In genomic region chr3:33957176-33957575, GRCh38 we compare ENCODE assay signal across 27 cellular contexts.
"Had no signal": no experiment of that assay in that cellular context is flagged by ENCODE, and none has a peak within 500 bp of the region (broad histone marks: within the 10 kb centered on the region; RNA-seq: fewer than 3 reads in every experiment).

No MANE protein-coding gene starts in this region.

- H3K9ac ChIP-seq: KMS-11 had no signal

- H3K9me3 Mint-ChIP-seq: activated CD4-positive, alpha-beta T cell treated with anti-CD3 and anti-CD28 coated beads, Interleukin-2, amount 10 ng/mL, durations not matched to agents 24 days and 14 days; activated naive CD4-positive, alpha-beta T cell treated with anti-CD3 and anti-CD28 coated beads, Interleukin-2, amount 50 U/mL, for 72 hours; activated naive CD8-positive, alpha-beta T cell treated with anti-CD3 and anti-CD28 coated beads, Interleukin-2, amount 50 U/mL, for 24 hours; activated T-cell treated with anti-CD3 and anti-CD28 coated beads, Interleukin-2, amount 50 U/mL, for 24 hours; activated T-helper 1 cell treated with anti-CD3 and anti-CD28 coated beads, Interleukin-12 subunit alpha, Interleukin-12 subunit beta, Interleukin-2, Interleukin-4 antibody, amounts not matched to agents 30 ng/mL and 10 ng/mL and 1 ng/mL, durations not matched to agents 14 hours and 24 hours and 36 hours; central memory CD8-positive, alpha-beta T cell; T-helper 1 cell treated with Interleukin-12 subunit alpha and Interleukin-12 subunit beta and Interleukin-4 antibody, amounts not matched to agents 30 μg/mL and 1 μg/mL, for 36 hours; WTC11 had no signal

- H3K36me3 ChIP-seq: ascending aorta had no signal

- H3K27ac Mint-ChIP-seq: activated CD4-positive, alpha-beta T cell treated with anti-CD3 and anti-CD28 coated beads, Interleukin-2, amount 10 ng/mL, durations not matched to agents 24 days and 14 days; activated CD8-positive, alpha-beta memory T cell treated with anti-CD3 and anti-CD28 coated beads, Interleukin-2, amount 10 ng/mL, durations not matched to agents 7 days and 5 days; activated naive CD4-positive, alpha-beta T cell treated with anti-CD3 and anti-CD28 coated beads, Interleukin-2, amount 50 U/mL, for 72 hours; activated naive CD8-positive, alpha-beta T cell treated with anti-CD3 and anti-CD28 coated beads, Interleukin-2, amount 50 U/mL, for 24 hours; activated T-cell treated with anti-CD3 and anti-CD28 coated beads, Interleukin-2, amount 50 U/mL, for 24 hours; activated T-helper 1 cell treated with anti-CD3 and anti-CD28 coated beads, Interleukin-12 subunit alpha, Interleukin-12 subunit beta, Interleukin-2, Interleukin-4 antibody, amounts not matched to agents 30 ng/mL and 10 ng/mL and 1 ng/mL, durations not matched to agents 14 hours and 24 hours and 36 hours; T-helper 1 cell treated with Interleukin-12 subunit alpha and Interleukin-12 subunit beta and Interleukin-4 antibody, amounts not matched to agents 30 μg/mL and 1 μg/mL, for 36 hours; WTC11 had no signal

- H3K27ac ChIP-seq: ascending aorta, KMS-11 had no signal

- H3K4me3 ChIP-seq: ascending aorta had no signal

- DNase-seq: activated CD4-positive, alpha-beta T cell treated with anti-CD3 and anti-CD28 coated beads, Interleukin-2, amount 10 ng/mL, durations not matched to agents 24 days and 14 days; activated CD4-positive, alpha-beta T cell treated with anti-CD3 and anti-CD28 coated beads, Interleukin-2, amount 50 U/mL, for 48 hours; activated CD4-positive, CD25-positive, alpha-beta regulatory T cell treated with anti-CD3 and anti-CD28 coated beads, Interleukin-2, amount 50 U/mL, for 72 hours; activated CD8-positive, alpha-beta memory T cell treated with anti-CD3 and anti-CD28 coated beads, Interleukin-2, amount 10 ng/mL, durations not matched to agents 7 days and 5 days; activated effector memory CD4-positive, alpha-beta T cell treated with anti-CD3 and anti-CD28 coated beads, Interleukin-2, amount 50 U/mL, for 16 hours; activated naive CD4-positive, alpha-beta T cell treated with Interleukin-2 at 50 U/mL for 16 hours; activated naive CD8-positive, alpha-beta T cell treated with anti-CD3 and anti-CD28 coated beads, Interleukin-2, amount 50 U/mL, for 24 hours; activated T-cell treated with anti-CD3 and anti-CD28 coated beads, Interleukin-2, amount 50 U/mL, for 24 hours; amniotic stem cell; MV-4-11; NCI-H1092 treated with DMSO at 0.1 percent for 48 hours; NCI-H1436; NCI-H1694 treated with DMSO at 0.1 percent for 48 hours; NCI-H2081; NCI-H2227 treated with DMSO at 0.1 percent for 48 hours; NCI-H446 treated with DMSO at 0.1 percent for 48 hours; NCI-H526 treated with DMSO at 0.1 percent for 48 hours; PC-3; SHP77 treated with DMSO at 0.1 percent for 48 hours had no signal

- H3K4me3 Mint-ChIP-seq: activated CD4-positive, alpha-beta T cell treated with anti-CD3 and anti-CD28 coated beads, Interleukin-2, amount 10 ng/mL, durations not matched to agents 24 days and 14 days; activated CD8-positive, alpha-beta memory T cell treated with anti-CD3 and anti-CD28 coated beads, Interleukin-2, amount 10 ng/mL, durations not matched to agents 7 days and 5 days; activated naive CD8-positive, alpha-beta T cell treated with anti-CD3 and anti-CD28 coated beads, Interleukin-2, amount 50 U/mL, for 24 hours; activated T-cell treated with anti-CD3 and anti-CD28 coated beads, Interleukin-2, amount 50 U/mL, for 24 hours; activated T-helper 1 cell treated with anti-CD3 and anti-CD28 coated beads, Interleukin-12 subunit alpha, Interleukin-12 subunit beta, Interleukin-2, Interleukin-4 antibody, amounts not matched to agents 30 ng/mL and 10 ng/mL and 1 ng/mL, durations not matched to agents 14 hours and 24 hours and 36 hours; central memory CD8-positive, alpha-beta T cell; T-helper 1 cell treated with Interleukin-12 subunit alpha and Interleukin-12 subunit beta and Interleukin-4 antibody, amounts not matched to agents 30 μg/mL and 1 μg/mL, for 36 hours; WTC11 had no signal

- H3K27me3 Mint-ChIP-seq: activated CD4-positive, alpha-beta T cell treated with anti-CD3 and anti-CD28 coated beads, Interleukin-2, amount 10 ng/mL, durations not matched to agents 24 days and 14 days; activated CD8-positive, alpha-beta memory T cell treated with anti-CD3 and anti-CD28 coated beads, Interleukin-2, amount 10 ng/mL, durations not matched to agents 7 days and 5 days; activated T-cell treated with anti-CD3 and anti-CD28 coated beads, Interleukin-2, amount 50 U/mL, for 24 hours; brain; central memory CD8-positive, alpha-beta T cell had no signal

- H3K4me1 Mint-ChIP-seq: activated CD4-positive, alpha-beta T cell treated with anti-CD3 and anti-CD28 coated beads, Interleukin-2, amount 10 ng/mL, durations not matched to agents 24 days and 14 days; activated CD8-positive, alpha-beta memory T cell treated with anti-CD3 and anti-CD28 coated beads, Interleukin-2, amount 10 ng/mL, durations not matched to agents 7 days and 5 days; activated naive CD8-positive, alpha-beta T cell treated with anti-CD3 and anti-CD28 coated beads, Interleukin-2, amount 50 U/mL, for 24 hours; brain; central memory CD8-positive, alpha-beta T cell had no signal

- ATAC-seq: activated CD8-positive, alpha-beta memory T cell treated with anti-CD3 and anti-CD28 coated beads, Interleukin-2, amount 10 ng/mL, durations not matched to agents 7 days and 5 days; activated naive CD4-positive, alpha-beta T cell treated with anti-CD3 and anti-CD28 coated beads, Interleukin-2, amount 50 U/mL, for 72 hours; activated naive CD8-positive, alpha-beta T cell treated with anti-CD3 and anti-CD28 coated beads, Interleukin-2, amount 50 U/mL, for 24 hours; PC-3; WTC11 had no signal

- H3K9me3 ChIP-seq: ascending aorta had no signal

- H3K4me1 ChIP-seq: ascending aorta had no signal

- H3K27me3 ChIP-seq: ascending aorta had no signal

- H3K4me2 ChIP-seq: KMS-11 had no signal

- H3K36me3 Mint-ChIP-seq: activated CD8-positive, alpha-beta memory T cell treated with anti-CD3 and anti-CD28 coated beads, Interleukin-2, amount 10 ng/mL, durations not matched to agents 7 days and 5 days; activated naive CD4-positive, alpha-beta T cell treated with anti-CD3 and anti-CD28 coated beads, Interleukin-2, amount 50 U/mL, for 72 hours; brain; WTC11 had no signal
